In the genomic region with DNA sequence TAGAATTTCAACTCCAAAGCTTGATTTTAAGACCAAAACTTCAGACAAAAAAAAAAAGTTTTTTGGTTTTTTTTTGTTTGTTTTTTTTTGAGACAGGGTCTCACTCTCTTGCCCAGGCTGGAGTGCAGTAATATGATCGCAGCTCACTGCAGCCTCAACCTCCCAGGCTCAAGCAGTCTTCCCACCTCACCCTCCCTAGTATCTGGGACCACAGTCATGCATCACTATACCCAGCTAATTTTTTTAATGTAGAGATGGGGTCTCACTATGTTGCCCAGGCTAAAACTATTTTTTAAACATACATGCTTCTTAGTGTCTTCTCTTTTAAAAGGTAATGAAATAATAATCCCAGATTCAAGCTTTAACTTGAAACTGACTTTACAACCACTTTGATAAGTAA, we compare ENCODE assay signal across 25 cellular contexts.
"Had no signal": no experiment of that assay in that cellular context is flagged by ENCODE, and none has a peak within 500 bp of the region (broad histone marks: within the 10 kb centered on the region; RNA-seq: fewer than 3 reads in every experiment).

No MANE protein-coding gene starts in this region.

- H3K27me3 Mint-ChIP-seq: T-cell had no signal

- H3K4me3 ChIP-seq: SJSA1, SK-N-MC had no signal

- H3K4me1 ChIP-seq: SJSA1 had no signal

- H3K4me2 ChIP-seq: KMS-11 had no signal

- H3K9me3 ChIP-seq: SJSA1 had no signal

- H3K9me3 Mint-ChIP-seq: T-cell had no signal

- DNase-seq: Kasumi-1, MM.1S, NCI-H1092 treated with DMSO at 0.1 percent for 48 hours, NCI-H1436 treated with DMSO at 0.1 percent for 48 hours, NCI-H1694, NCI-H187 treated with DMSO at 0.1 percent for 48 hours, NCI-H2081, NCI-H2107, NCI-H226, NCI-H446, NCI-H510A, NCI-H524 treated with DMSO at 0.1 percent for 48 hours, NCI-H69, NCI-H774, Right ventricle myocardium superior, RPMI8226, SIG-M5, SW 1271, T-cell had no signal

- H3K27ac ChIP-seq: HL-60, KMS-11, SJSA1, SK-N-MC had no signal

- ATAC-seq: T-cell had no signal

- FAIRE-seq: HTR-8/SVneo, RCC 7860 had no signal

- H3K27me3 ChIP-seq: SJSA1 had no signal

- H3K4me3 Mint-ChIP-seq: T-cell had no signal

- H3K9ac ChIP-seq: KMS-11 had no signal
